In the genomic region with DNA sequence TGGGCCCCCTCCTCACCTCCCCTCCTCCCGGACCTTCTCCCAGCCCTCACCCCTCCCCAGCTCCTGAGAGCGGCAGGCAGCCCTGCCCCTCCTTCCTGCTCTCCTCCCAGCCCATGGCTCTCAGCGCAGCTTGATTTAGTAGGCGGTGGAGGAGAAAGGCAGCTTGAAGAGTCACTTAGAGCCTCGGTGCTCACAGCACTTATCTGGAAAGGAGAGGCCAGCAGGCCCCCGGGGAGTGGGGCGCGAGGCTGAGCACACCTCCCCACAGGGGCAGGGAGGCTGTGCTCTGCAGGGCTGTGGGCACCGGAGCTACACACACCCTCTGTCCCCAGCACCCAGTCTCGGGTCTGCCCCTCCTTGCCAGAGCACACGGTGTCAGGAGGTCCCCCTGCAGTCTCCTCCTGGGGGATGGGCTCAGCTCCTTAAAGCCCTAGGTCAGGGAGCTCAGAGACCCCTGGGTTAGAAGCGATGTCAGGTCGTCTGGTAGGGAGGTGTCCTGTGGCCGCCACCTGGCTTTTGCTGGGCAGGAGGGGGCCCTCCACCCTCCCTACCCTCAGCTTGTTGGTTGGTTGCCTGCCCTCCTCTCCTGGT, we compare ENCODE assay signal across 9 cellular contexts.
A peak's percentile ranks its signal among the peaks of the same experiment; 100 is the strongest.
DNase-seq lines count a peak whose midpoint lies in the region; ATAC-seq, FAIRE-seq and TF ChIP-seq lines count a peak whose summit lies in the region.
"Had no signal": no experiment of that assay in that cellular context is flagged by ENCODE, and none has a peak within 500 bp of the region (broad histone marks: within the 10 kb centered on the region; RNA-seq: fewer than 3 reads in every experiment).

No MANE protein-coding gene starts in this region.

- peak overlapping the region; percentile 72 for H3K4me3 Mint-ChIP-seq in activated B cell treated with CpG ODN at 0.5 μM for 24 hours

- TF ChIP-seq CTCF in activated B cell treated with CpG ODN at 0.5 μM for 24 hours (IDR thresholded peaks at IDR 0.05) (no peak), transverse colon (IDR thresholded peaks at IDR 0.05) (no peak), OCI-LY7 (conservative IDR thresholded peaks at IDR 0.05; ENCODE audit: low read length) (no peak)

- POLR2A ChIA-PET in activated B cell treated with CpG ODN at 0.5 μM for 24 hours (lab: Charles Lee) (no interaction called here), OCI-LY7 (lab: Charles Lee) (interaction anchor here (0.6 kb wide), 1 partner anchor 425 kb away, joined by 3 read pairs; no protein-coding TSS in a partner anchor)

- in situ Hi-C loops in transverse colon (cut with MboI; ENCODE audit: low pct_ligation_motif_present in 1 of 4, low pct_unique_long_range_greater_than_20kb in 1 of 4, low sequenced_read_pairs in 3 of 4) = no loop called here

- peak; percentile 25 for ATAC-seq in activated B cell treated with CpG ODN at 0.5 μM for 24 hours (ENCODE audit: low read depth)

- no peaks in the 10 kb centered on the region for H3K36me3 Mint-ChIP-seq in activated B cell treated with CpG ODN at 0.5 μM for 24 hours (ENCODE audit: low read depth)

- H3K36me3 ChIP-seq in BLaER1 (no peaks in the 10 kb centered on the region), transverse colon (no peaks in the 10 kb centered on the region), OCI-LY7 (ENCODE audit: insufficient read depth, low read length) (no peaks in the 10 kb centered on the region)

- H3K4me1 Mint-ChIP-seq in activated B cell treated with CpG ODN at 0.5 μM for 24 hours = peaks cover 14% of the 10 kb centered on the region

- peak overlapping the region; percentile 71 for H3K9ac ChIP-seq in BLaER1

- H3K4me1 ChIP-seq in BLaER1 (peaks cover 97% of the 10 kb centered on the region), transverse colon (peaks cover 30 to 53% (median 49%) of the 10 kb centered on the region in 4 donors), OCI-LY7 (ENCODE audit: insufficient read depth, low read length, poor library complexity, severe bottlenecking) (peaks cover 9% of the 10 kb centered on the region)

- H3K9me3 ChIP-seq in BLaER1 (no peaks in the 10 kb centered on the region), transverse colon (no peaks in the 10 kb centered on the region), OCI-LY7 (ENCODE audit: low read length) (no peaks in the 10 kb centered on the region)

- DNase-seq in Jurkat, Clone E6-1 (ENCODE audit: low read depth, low spot score) = peak; percentile 45
- DNase-seq in activated B cell treated with CpG ODN at 0.5 μM for 24 hours (no peak), kidney glomerular epithelial cell (lab: John Stamatoyannopoulos, UW) (peak; percentile 7), transverse colon (no peak), OCI-LY7 (ENCODE audit: low spot score) (no peak), GM12892 (ENCODE audit: insufficient read length) (no peak)
- DNase-seq in activated CD4-positive, alpha-beta T cell treated with anti-CD3 and anti-CD28 coated beads, Interleukin-2, amount 50 U/mL, for 48 hours = no peak

- peak overlapping the region; percentile 80 for H3K27ac ChIP-seq in BLaER1
- H3K27ac ChIP-seq in transverse colon = peak overlapping the region; percentile 54 to 77 (median 73)
- H3K27ac ChIP-seq in OCI-LY7 (ENCODE audit: low read depth, low read length, poor library complexity, severe bottlenecking) = no peak overlapping the region

- TF ChIP-seq EP300 in transverse colon (IDR thresholded peaks at IDR 0.05; ENCODE audit: low read depth) = no peak

- H3K27me3 Mint-ChIP-seq in activated B cell treated with CpG ODN at 0.5 μM for 24 hours = peaks cover 43% of the 10 kb centered on the region

- BruUV-seq in OCI-LY7 (replicated peaks; lab: Mats Ljungman, UMichigan) = no TSS peak

- H3K27me3 ChIP-seq in BLaER1 = no peaks in the 10 kb centered on the region
- peaks cover 36% of the 10 kb centered on the region for H3K27me3 ChIP-seq in transverse colon

- TF ChIP-seq POLR2A in transverse colon (IDR thresholded peaks at IDR 0.05) = no peak
- TF ChIP-seq POLR2A in GM12892 (IDR thresholded peaks at IDR 0.05; ENCODE audit: low read depth, low read length) = no peak

- H3K9me2 ChIP-seq in OCI-LY7 (ENCODE audit: insufficient read depth, low read length) = no peaks in the 10 kb centered on the region

- no peaks in the 10 kb centered on the region for H3K79me2 ChIP-seq in OCI-LY7 (ENCODE audit: insufficient read depth, low read depth, low read length)

- CTCF ChIA-PET in activated B cell treated with CpG ODN at 0.5 μM for 24 hours (lab: Charles Lee) = interaction anchor here (1.4 kb wide), 1 partner anchor 42 kb away, joined by 3 read pairs; no protein-coding TSS in a partner anchor
- CTCF ChIA-PET in OCI-LY7 (lab: Charles Lee; ENCODE audit: unreplicated experiment) = interaction anchor here (1.2 kb wide), 1 partner anchor 14 kb away, joined by 4 read pairs; no protein-coding TSS in a partner anchor

- peak overlapping the region; percentile 98 for H3K4me2 ChIP-seq in BLaER1
- H3K4me2 ChIP-seq in OCI-LY7 (ENCODE audit: low read length) = no peak overlapping the region

- no peaks in the 10 kb centered on the region for H3K9me3 Mint-ChIP-seq in activated B cell treated with CpG ODN at 0.5 μM for 24 hours

- H4K20me1 ChIP-seq in BLaER1 (no peaks in the 10 kb centered on the region), OCI-LY7 (ENCODE audit: insufficient read depth, low read length) (no peaks in the 10 kb centered on the region)

- 5% methylated on average over 14 of the region's 14 CpGs; no CpG with 5 or more reads in 1 of the 2 donors for WGBS in transverse colon (ENCODE audit: low coverage in 1 of 2), 2 donors

- intact Hi-C loops in activated B cell treated with CpG ODN at 0.5 μM for 24 hours (cut with micrococcal nuclease) = no loop called here
- intact Hi-C loops in transverse colon (cut with DNase I; ENCODE audit: low total_unique reads) = no loop called here
- intact Hi-C loops in OCI-LY7 (cut with micrococcal nuclease; ENCODE audit: unreplicated experiment) = no loop called here

- H3K4me3 ChIP-seq in BLaER1 (peak overlapping the region; percentile 62), transverse colon (peak overlapping the region; percentile 11 to 43 (median 21)), OCI-LY7 (ENCODE audit: low read depth, low read length, poor library complexity, severe bottlenecking) (no peak overlapping the region)
- H3K4me3 ChIP-seq in Jurkat, Clone E6-1 (ENCODE audit: low read length) = peak overlapping the region; percentile 54

- no peak for FAIRE-seq in GM12892 (lab: Jason Lieb, UNC)
- FAIRE-seq: colon had no signal

- no peak overlapping the region for H2AFZ ChIP-seq in OCI-LY7 (ENCODE audit: low read length)

- H3K27ac Mint-ChIP-seq in activated B cell treated with CpG ODN at 0.5 μM for 24 hours = no peak overlapping the region

Comparison
In these comparisons a context has a peak if more than half of its experiments do, and no peak if none do; other contexts are left out.
1. DNase-seq: peak in Jurkat, Clone E6-1 (single experiment) and kidney glomerular epithelial cell (single experiment); none in activated B cell treated with CpG ODN at 0.5 μM for 24 hours (single experiment), transverse colon (single experiment), OCI-LY7 (single experiment), activated CD4-positive, alpha-beta T cell treated with anti-CD3 and anti-CD28 coated beads, Interleukin-2, amount 50 U/mL, for 48 hours (0 of 2) and GM12892 (single experiment).